In genomic region chr9:4069457-4070162, GRCh38 we compare ENCODE assay signal across 21 cellular contexts.
DNase-seq lines count a peak whose midpoint lies in the region; ATAC-seq and TF ChIP-seq lines count a peak whose summit lies in the region.
"Had no signal": no experiment of that assay in that cellular context is flagged by ENCODE, and none has a peak within 500 bp of the region (broad histone marks: within the 10 kb centered on the region; RNA-seq: fewer than 3 reads in every experiment).

No MANE protein-coding gene starts in this region.

- ATAC-seq in left ventricle myocardium superior, result peak; percentile 79
- ATAC-seq in GM21447 (IDR thresholded peaks at IDR 0.05; ENCODE audit: unreplicated experiment), result no peak
- no peak for ATAC-seq in natural killer cell treated with Interleukin-12 subunit alpha and Interleukin-12 subunit beta and Interleukin-15 and Interleukin-18, amount 100 ng/mL, for 72 hours
- no peak for ATAC-seq in GM21526 (IDR thresholded peaks at IDR 0.05; ENCODE audit: low FRiP score, unreplicated experiment)
- ATAC-seq: effector memory CD8-positive, alpha-beta T cell; WTC11 had no signal

- peaks cover 7% of the 10 kb centered on the region for H3K36me3 Mint-ChIP-seq in neural progenitor cell
- H3K36me3 Mint-ChIP-seq in natural killer cell treated with Interleukin-12 subunit alpha and Interleukin-12 subunit beta and Interleukin-15 and Interleukin-18, amount 100 ng/mL, for 72 hours, result no peaks in the 10 kb centered on the region
- H3K36me3 Mint-ChIP-seq: WTC11 had no signal

- WGBS in SK-N-SH (ENCODE audit: low lambda C conversion rate), result 80% methylated on average over 3 of the region's 3 CpGs

- peak; percentile 55 for DNase-seq in SK-N-SH
- DNase-seq in left ventricle myocardium superior, result no peak
- no peak for DNase-seq in neural progenitor cell (ENCODE audit: low spot score)
- no peak for DNase-seq in natural killer cell treated with Interleukin-12 subunit alpha and Interleukin-12 subunit beta and Interleukin-15 and Interleukin-18, amount 100 ng/mL, for 72 hours (ENCODE audit: low spot score)
- DNase-seq in C1 segment of cervical spinal cord (lab: John Stamatoyannopoulos, UW), result no peak
- DNase-seq: activated CD4-positive, alpha-beta memory T cell treated with anti-CD3 and anti-CD28 coated beads, Interleukin-2, amount 10 ng/mL, durations not matched to agents 7 days and 5 days; activated naive CD4-positive, alpha-beta T cell treated with anti-CD3 and anti-CD28 coated beads for 36 hours; activated T-cell treated with anti-CD3 and anti-CD28 coated beads, Interleukin-2, amount 50 U/mL, for 1 hour; anterior cingulate cortex; Caco-2; effector memory CD8-positive, alpha-beta T cell; hypothalamus; NCI-H1436; NCI-H526 treated with DMSO at 0.1 percent for 48 hours; nucleus accumbens; right cardiac atrium; SIG-M5 had no signal

- peaks cover 5 to 19% (median 12%) of the 10 kb centered on the region in 10 experiments; a peak in 16 of 20 replicates for H3K4me1 ChIP-seq in BLaER1 treated with 17β-estradiol and CSF1 and Interleukin-3, amounts not matched to agents 10 nM and 100 nM
- H3K4me1 ChIP-seq in SK-N-SH (ENCODE audit: control insufficient read depth in 1 of 2, insufficient read depth in 2 of 2, low read depth in 1 of 2, low read length in 1 of 2) (peaks cover 0 to 8% of the 10 kb centered on the region in 2 experiments; a peak in 2 of 4 replicates), neural progenitor cell (peaks cover 58% of the 10 kb centered on the region)

- TF ChIP-seq RAD21 in SK-N-SH (IDR thresholded peaks at IDR 0.05; ENCODE audit: low read length), result no peak

- no peak overlapping the region for H3K27ac ChIP-seq in BLaER1 treated with 17β-estradiol and CSF1 and Interleukin-3, amounts not matched to agents 10 nM and 100 nM
- H3K27ac ChIP-seq in SK-N-SH (ENCODE audit: low read depth in 2 of 2, low read length in 1 of 2) (no peak overlapping the region), neural progenitor cell (peak overlapping the region; percentile 34)

- no peak overlapping the region for H2AFZ ChIP-seq in SK-N-SH (ENCODE audit: low read depth)
- H2AFZ ChIP-seq in neural progenitor cell (replicated peaks), result no peak overlapping the region

- no peak overlapping the region for H3K27ac Mint-ChIP-seq in neural progenitor cell
- H3K27ac Mint-ChIP-seq in natural killer cell treated with Interleukin-12 subunit alpha and Interleukin-12 subunit beta and Interleukin-15 and Interleukin-18, amount 100 ng/mL, for 72 hours, result no peak overlapping the region
- H3K27ac Mint-ChIP-seq: activated CD4-positive, alpha-beta memory T cell treated with anti-CD3 and anti-CD28 coated beads, Interleukin-2, amount 10 ng/mL, durations not matched to agents 7 days and 5 days; activated naive CD4-positive, alpha-beta T cell treated with anti-CD3 and anti-CD28 coated beads for 36 hours; effector memory CD8-positive, alpha-beta T cell; WTC11 had no signal

- no peaks in the 10 kb centered on the region for H3K9me2 ChIP-seq in SK-N-SH

- H3K27me3 Mint-ChIP-seq in neural progenitor cell (ENCODE audit: insufficient read depth, low read depth), result no peaks in the 10 kb centered on the region
- peaks cover 5 to 39% of the 10 kb centered on the region in 2 donors for H3K27me3 Mint-ChIP-seq in natural killer cell treated with Interleukin-12 subunit alpha and Interleukin-12 subunit beta and Interleukin-15 and Interleukin-18, amount 100 ng/mL, for 72 hours

- intact Hi-C loops in left ventricle myocardium superior (cut with micrococcal nuclease), result no loop called here

- H3K9me3 ChIP-seq in BLaER1 treated with 17β-estradiol and CSF1 and Interleukin-3, amounts not matched to agents 10 nM and 100 nM (replicated peaks in 1 of 11), result peaks cover 0 to 6% (median 0%) of the 10 kb centered on the region in 11 experiments; a peak in 2 of 22 replicates
- H3K9me3 ChIP-seq in SK-N-SH, result no peaks in the 10 kb centered on the region
- no peaks in the 10 kb centered on the region for H3K9me3 ChIP-seq in neural progenitor cell (ENCODE audit: low read depth)
- H3K9me3 ChIP-seq: Caco-2 had no signal

- H3K4me3 ChIP-seq in BLaER1 treated with 17β-estradiol and CSF1 and Interleukin-3, amounts not matched to agents 10 nM and 100 nM, result no peak overlapping the region
- H3K4me3 ChIP-seq in SK-N-SH (ENCODE audit: low read depth in 2 of 2, low read length in 1 of 2) (no peak overlapping the region), neural progenitor cell (no peak overlapping the region)

- no peaks in the 10 kb centered on the region for H3K9me3 Mint-ChIP-seq in neural progenitor cell
- H3K9me3 Mint-ChIP-seq in natural killer cell treated with Interleukin-12 subunit alpha and Interleukin-12 subunit beta and Interleukin-15 and Interleukin-18, amount 100 ng/mL, for 72 hours, result no peaks in the 10 kb centered on the region
- H3K9me3 Mint-ChIP-seq: activated CD4-positive, alpha-beta memory T cell treated with anti-CD3 and anti-CD28 coated beads, Interleukin-2, amount 10 ng/mL, durations not matched to agents 7 days and 5 days; activated naive CD4-positive, alpha-beta T cell treated with anti-CD3 and anti-CD28 coated beads for 36 hours; effector memory CD8-positive, alpha-beta T cell; WTC11 had no signal

- CTCF ChIA-PET in SK-N-SH (lab: Yijun Ruan, JAX), result interaction anchor here (0.6 to 1.5 kb wide), 4 partner anchors 10 to 829 kb away, joined by 3 read pairs; no protein-coding TSS in a partner anchor

- no peaks in the 10 kb centered on the region for H4K20me1 ChIP-seq in BLaER1 treated with 17β-estradiol and CSF1 and Interleukin-3, amounts not matched to agents 10 nM and 100 nM
- no peaks in the 10 kb centered on the region for H4K20me1 ChIP-seq in SK-N-SH (ENCODE audit: insufficient read depth)
- H4K20me1 ChIP-seq in neural progenitor cell (ENCODE audit: low read depth), result no peaks in the 10 kb centered on the region

- H3K4me1 Mint-ChIP-seq in neural progenitor cell, result peaks cover 44% of the 10 kb centered on the region
- H3K4me1 Mint-ChIP-seq in natural killer cell treated with Interleukin-12 subunit alpha and Interleukin-12 subunit beta and Interleukin-15 and Interleukin-18, amount 100 ng/mL, for 72 hours (ENCODE audit: low read depth in 2 of 2), result peaks cover 5 to 7% of the 10 kb centered on the region in 2 donors

- POLR2A ChIA-PET in SK-N-SH (lab: Yijun Ruan, JAX), result no interaction called here

- peak in 1 of 2 experiments; percentile 84; a peak in 2 of 4 replicates for TF ChIP-seq EP300 in SK-N-SH (IDR thresholded peaks at IDR 0.05; ENCODE audit: borderline replicate concordance in 1 of 2, low read depth in 1 of 2, low read length in 1 of 2)

- H3K27me3 ChIP-seq in BLaER1 treated with 17β-estradiol and CSF1 and Interleukin-3, amounts not matched to agents 10 nM and 100 nM, result no peaks in the 10 kb centered on the region
- H3K27me3 ChIP-seq in SK-N-SH (ENCODE audit: insufficient read depth) (no peaks in the 10 kb centered on the region), neural progenitor cell (no peaks in the 10 kb centered on the region)

- no peak overlapping the region for H3K4me3 Mint-ChIP-seq in neural progenitor cell
- no peak overlapping the region for H3K4me3 Mint-ChIP-seq in natural killer cell treated with Interleukin-12 subunit alpha and Interleukin-12 subunit beta and Interleukin-15 and Interleukin-18, amount 100 ng/mL, for 72 hours
- H3K4me3 Mint-ChIP-seq: activated CD4-positive, alpha-beta memory T cell treated with anti-CD3 and anti-CD28 coated beads, Interleukin-2, amount 10 ng/mL, durations not matched to agents 7 days and 5 days; activated naive CD4-positive, alpha-beta T cell treated with anti-CD3 and anti-CD28 coated beads for 36 hours; effector memory CD8-positive, alpha-beta T cell; WTC11 had no signal

- H3K4me2 ChIP-seq in BLaER1 treated with 17β-estradiol and CSF1 and Interleukin-3, amounts not matched to agents 10 nM and 100 nM, result peak overlapping the region in 8 of 11 experiments; percentile 22 to 46 (median 38); a peak in 11 of 22 replicates
- H3K4me2 ChIP-seq in SK-N-SH (no peak overlapping the region), neural progenitor cell (no peak overlapping the region)

- H3K36me3 ChIP-seq in BLaER1 treated with 17β-estradiol and CSF1 and Interleukin-3, amounts not matched to agents 10 nM and 100 nM, result no peaks in the 10 kb centered on the region
- H3K36me3 ChIP-seq in SK-N-SH (replicated peaks in 1 of 2; ENCODE audit: control insufficient read depth in 1 of 2, insufficient read depth in 2 of 2, low read length in 1 of 2), result peaks cover 0 to 9% of the 10 kb centered on the region in 2 experiments
- no peaks in the 10 kb centered on the region for H3K36me3 ChIP-seq in neural progenitor cell

- peaks cover 6% of the 10 kb centered on the region for H3F3A ChIP-seq in SK-N-SH (replicated peaks; ENCODE audit: insufficient read depth)
- peaks cover 31% of the 10 kb centered on the region for H3F3A ChIP-seq in neural progenitor cell (ENCODE audit: low read depth)

- H3K79me2 ChIP-seq in SK-N-SH (ENCODE audit: insufficient read depth) (0 out of 2 replicates have a peak, but pooled peaks cover 4% of the 10 kb centered on the region), neural progenitor cell (ENCODE audit: low read depth) (peaks cover 25% of the 10 kb centered on the region)

- no peak for TF ChIP-seq CTCF in SK-N-SH (IDR thresholded peaks at IDR 0.05)
- no peak for TF ChIP-seq CTCF in neural progenitor cell (IDR thresholded peaks at IDR 0.05)

- H3K9ac ChIP-seq in BLaER1 treated with 17β-estradiol and CSF1 and Interleukin-3, amounts not matched to agents 10 nM and 100 nM, result no peak overlapping the region
- no peak overlapping the region for H3K9ac ChIP-seq in SK-N-SH
- H3K9ac ChIP-seq in neural progenitor cell, result no peak overlapping the region

TF ChIP-seq in SK-N-SH, 30 proteins besides CTCF, POLR2A, EP300 and RAD21 (continues in another document):
- no peak for TF ChIP-seq ZBTB33 (IDR thresholded peaks at IDR 0.05; ENCODE audit: borderline replicate concordance, low read depth)
- peak; percentile 45; the same call in 1 of the 2 replicates for TF ChIP-seq MXI1 (IDR thresholded peaks at IDR 0.05; ENCODE audit: low read depth, low read length)
- peak; percentile 28 for TF ChIP-seq CHD2 (IDR thresholded peaks at IDR 0.05; ENCODE audit: low read length, partially characterized antibody)
- TF ChIP-seq NFIC (IDR thresholded peaks at IDR 0.05; ENCODE audit: borderline replicate concordance), result no peak

Comparison
In these comparisons a context has a peak if more than half of its experiments do, and no peak if none do; other contexts are left out.
1. H3K4me2 ChIP-seq: peak in BLaER1 treated with 17β-estradiol and CSF1 and Interleukin-3, amounts not matched to agents 10 nM and 100 nM (8 of 11); none in SK-N-SH (single experiment) and neural progenitor cell (single experiment).